16 cellular contexts compared by ENCODE assay signal in the genomic region with DNA sequence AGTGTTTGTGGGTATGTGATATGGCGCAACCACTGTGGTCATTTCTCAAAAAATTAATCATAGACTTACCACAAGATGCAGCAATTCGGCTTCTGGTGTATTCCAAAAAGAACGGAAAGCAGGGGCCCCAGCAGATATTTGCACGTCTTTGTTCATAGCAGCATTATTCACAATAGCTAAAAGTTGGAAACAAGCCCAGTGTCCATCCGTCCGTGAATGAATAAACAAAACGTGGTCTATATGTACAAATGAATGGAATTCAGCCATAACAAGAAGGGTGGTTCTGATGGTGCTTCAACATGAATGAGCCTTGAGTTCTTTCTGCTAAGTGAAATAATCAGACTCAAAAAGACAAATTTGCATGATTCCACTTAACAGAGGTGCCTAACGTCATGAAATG. TPM values are rescaled to one million over a fixed set of nuclear protein-coding genes. Genes with fewer than 3 reads are reported as not detected.
DNase-seq lines count a peak whose midpoint lies in the region; FAIRE-seq and TF ChIP-seq lines count a peak whose summit lies in the region.
"Not testable (repeated sequence)": the region's sequence is repeated elsewhere in the genome, so short reads cannot be mapped to it uniquely, and the experiment has no call there.
"Had no signal": no experiment of that assay in that cellular context is flagged by ENCODE, and none has a peak within 500 bp of the region (broad histone marks: within the 10 kb centered on the region; RNA-seq: fewer than 3 reads in every experiment).

No MANE protein-coding gene starts in this region.

- CTCF ChIA-PET in MCF 10A (lab: Yijun Ruan, JAX) = interaction anchor here (0.6 to 0.7 kb wide), 2 partner anchors 185 to 768 kb away, joined by 3 to 4 read pairs; no protein-coding TSS in a partner anchor

- DNase-seq in COR-L47 (lab: John Stamatoyannopoulos, UW) (peak; percentile 93), HS-5 (ENCODE audit: low read depth) (peak; percentile 9), NCI-H1105 treated with DMSO at 0.1 percent for 48 hours (lab: John Stamatoyannopoulos, UW) (peak; percentile 86), NCI-H526 (lab: John Stamatoyannopoulos, UW) (peak; percentile 87 to 88), RCC 7860 (ENCODE audit: low spot score) (peak; percentile 47), MCF 10A (ENCODE audit: unreplicated experiment) (peak; percentile 89), iris pigment epithelial cell (ENCODE audit: low read depth) (peak; percentile 49), superior temporal gyrus (ENCODE audit: extremely low spot score) (peak; percentile 49)

- H3K4me1 Mint-ChIP-seq in MCF 10A (ENCODE audit: insufficient read depth, unreplicated experiment) = peaks cover 12% of the 10 kb centered on the region

- H3K36me3 Mint-ChIP-seq in MCF 10A (ENCODE audit: insufficient read depth, unreplicated experiment) = not testable (repeated sequence)

- intact Hi-C loops in MCF 10A (cut with micrococcal nuclease) = not testable (repeated sequence)

- not testable (repeated sequence) for TF ChIP-seq CTCF in MCF 10A (IDR thresholded peaks at IDR 0.05; ENCODE audit: unreplicated experiment)

- FAIRE-seq in RCC 7860 (lab: Jason Lieb, UNC) = peak; percentile 78

- H3K27ac Mint-ChIP-seq in MCF 10A (ENCODE audit: low read depth, unreplicated experiment) = peak overlapping the region; percentile 3

- peaks cover 38% of the 10 kb centered on the region for H3K27me3 Mint-ChIP-seq in MCF 10A (ENCODE audit: insufficient read depth, unreplicated experiment)

- peak overlapping the region; percentile 24 for H3K4me3 Mint-ChIP-seq in MCF 10A (ENCODE audit: unreplicated experiment)

- BruUV-seq in MCF 10A (replicated peaks; lab: Mats Ljungman, UMichigan) = not testable (repeated sequence)

- peaks cover 19% of the 10 kb centered on the region for H3K9me3 Mint-ChIP-seq in MCF 10A (ENCODE audit: unreplicated experiment)

- POLR2A ChIA-PET in MCF 10A (lab: Yijun Ruan, JAX) = not testable (repeated sequence)

RNA-seq across cellular contexts. Expression of gene CD177, which starts 11.4 kb away (rescaled TPM):
- total RNA-seq in MCF 10A (2022) = 0.26 and 0.96 TPM in 2 replicates
- total RNA-seq: activated CD4-positive, alpha-beta T cell treated with anti-CD3 and anti-CD28 coated beads for 36 hours; activated CD8-positive, alpha-beta memory T cell treated with anti-CD3 and anti-CD28 coated beads for 36 hours; activated naive CD4-positive, alpha-beta T cell treated with anti-CD3 and anti-CD28 coated beads for 36 hours; CD4-positive, alpha-beta T cell; mesothelial cell of epicardium; natural killer cell treated with Interleukin-12 subunit alpha and Interleukin-12 subunit beta and Interleukin-15 and Interleukin-18, amount 100 ng/mL, for 72 hours; T-cell; vagina had no signal

Comparison
In these comparisons a context has a peak if more than half of its experiments do, and no peak if none do; other contexts are left out.
1. Peak in every context shown above with its lines: DNase-seq.
2. DNase-seq: peak in every context shown above with its lines; median percentile 93 in COR-L47; 89 in MCF 10A; 88 in NCI-H526; 86 in NCI-H1105 treated with DMSO at 0.1 percent for 48 hours; 49 in iris pigment epithelial cell; 49 in superior temporal gyrus; 47 in RCC 7860; 9 in HS-5.